In genomic region chr3:188153498-188153948, GRCh38 we compare ENCODE assay signal across 8 cellular contexts. TPM values are rescaled to one million over a fixed set of nuclear protein-coding genes. Genes with fewer than 3 reads are reported as not detected.
DNase-seq lines count a peak whose midpoint lies in the region; ATAC-seq, FAIRE-seq and TF ChIP-seq lines count a peak whose summit lies in the region.

No MANE protein-coding gene starts in this region.

- peak overlapping the region; percentile 86 for H3K23ac ChIP-seq in IMR-90 (ENCODE audit: low read depth, low read length)

- peak overlapping the region; percentile 99 for H3K56ac ChIP-seq in IMR-90 (ENCODE audit: extremely low read depth, insufficient read depth, low read length)

- H2AFZ ChIP-seq in IMR-90 (replicated peaks; ENCODE audit: low read length, poor library complexity) = peak overlapping the region; percentile 95

- peaks cover 16% of the 10 kb centered on the region for H4K20me1 ChIP-seq in IMR-90 (ENCODE audit: insufficient read depth, low read length)

- FAIRE-seq in pancreas (lab: Jason Lieb, UNC) = no peak

- CTCF ChIA-PET in BJ (lab: Yijun Ruan, JAX) = interaction anchor here (1.0 to 2.5 kb wide), 4 partner anchors 11 to 414 kb away, joined by 4 to 15 read pairs (median 4); no protein-coding TSS in a partner anchor
- CTCF ChIA-PET in IMR-90 (lab: Yijun Ruan, JAX) = interaction anchor here (0.8 kb wide), 1 partner anchor 411 kb away, joined by 3 read pairs; no protein-coding TSS in a partner anchor

- TF ChIP-seq POLR2A in IMR-90 (IDR thresholded peaks at IDR 0.05; ENCODE audit: low read depth, low read length) = peak; percentile 84; the same call in 1 of the 2 replicates

- peak overlapping the region; percentile 97 for H3K9ac ChIP-seq in IMR-90 (ENCODE audit: low read depth, low read length)

- DNase-seq in BJ (ENCODE audit: low read depth) (peak; percentile 52), IMR-90 (peak; percentile 97), RWPE2 (ENCODE audit: low spot score) (peak; percentile 88), anterior cingulate cortex (lab: John Stamatoyannopoulos, UW) (peak in 50 of 58 donors; percentile 17 to 82 (median 68)), heart right ventricle (peak; percentile 76 to 82), pancreas (peak in 5 of 6 donors; percentile 85 to 89 (median 86))

- intact Hi-C loops in IMR-90 (cut with micrococcal nuclease) (loop anchor here (1.0 to 10.0 kb wide), 5 partner anchors 113 to 991 kb away; partner anchors contain the start of gene BCL6), heart right ventricle (cut with DNase I) (loop anchor here in 9 of 10 donors (5.0 to 10.0 kb wide), 10 partner anchors 76 to 801 kb away; partner anchors contain the start of gene BCL6 (in 4 of the 9)), pancreas (cut with DNase I) (no loop called here)

- dilution Hi-C loops in IMR-90 (cut with HindIII; ENCODE audit: low sequenced_read_pairs, unreplicated experiment) = no loop called here

- H2AK5ac ChIP-seq in IMR-90 (ENCODE audit: low read depth, low read length) = peak overlapping the region; percentile 97

- in situ Hi-C loops in IMR-90 (cut with MboI; ENCODE audit: low sequenced_read_pairs) = no loop called here

- POLR2A ChIA-PET in BJ (lab: Charles Lee) = interaction anchor here (0.6 to 1.1 kb wide), 6 partner anchors 120 to 413 kb away, joined by 3 to 11 read pairs (median 8); partner anchors contain the start of gene BCL6
- POLR2A ChIA-PET in IMR-90 (lab: Charles Lee; ENCODE audit: unreplicated experiment) = interaction anchor here (0.5 to 1.8 kb wide), 8 partner anchors 106 to 414 kb away, joined by 3 to 15 read pairs (median 6); partner anchors contain the start of gene BCL6

- H3K4me2 ChIP-seq in IMR-90 (ENCODE audit: low read depth, low read length) = peak overlapping the region; percentile 86

- peak overlapping the region; percentile 98 for H4K5ac ChIP-seq in IMR-90 (ENCODE audit: low read depth, low read length)

- H3K9me1 ChIP-seq in IMR-90 (ENCODE audit: insufficient read depth, low read length) = peaks cover 17% of the 10 kb centered on the region

- no peak for TF ChIP-seq CTCF in BJ (IDR thresholded peaks at IDR 0.05; ENCODE audit: insufficient read depth, low read depth, low read length)
- no peak for TF ChIP-seq CTCF in IMR-90 (conservative IDR thresholded peaks at IDR 0.05; ENCODE audit: low read depth, low read length)
- no peak for TF ChIP-seq CTCF in RWPE2 (IDR thresholded peaks at IDR 0.05; ENCODE audit: poor library complexity, severe bottlenecking)
- no peak for TF ChIP-seq CTCF in heart right ventricle (IDR thresholded peaks at IDR 0.05)
- no peak for TF ChIP-seq CTCF in pancreas (IDR thresholded peaks at IDR 0.05)

- H2BK15ac ChIP-seq in IMR-90 (ENCODE audit: low read depth, low read length) = peak overlapping the region; percentile 99

- H3K36me3 ChIP-seq in BJ (ENCODE audit: control insufficient read depth, insufficient read depth, low read length) (no peaks in the 10 kb centered on the region), IMR-90 (ENCODE audit: control insufficient read depth, insufficient read depth, low read length) (no peaks in the 10 kb centered on the region), RWPE2 (ENCODE audit: low read depth) (no peaks in the 10 kb centered on the region), heart right ventricle (no peaks in the 10 kb centered on the region), pancreas (no peaks in the 10 kb centered on the region)

- H3K9me3 ChIP-seq in IMR-90 (ENCODE audit: control insufficient read depth, insufficient read depth, low read length) (no peaks in the 10 kb centered on the region), RWPE2 (ENCODE audit: severe bottlenecking) (no peaks in the 10 kb centered on the region), heart right ventricle (no peaks in the 10 kb centered on the region), pancreas (no peaks in the 10 kb centered on the region)

- no peaks in the 10 kb centered on the region for H3K27me3 ChIP-seq in BJ (ENCODE audit: control insufficient read depth, insufficient read depth, low read length)
- no peaks in the 10 kb centered on the region for H3K27me3 ChIP-seq in IMR-90 (ENCODE audit: control insufficient read depth, insufficient read depth, low read length)
- H3K27me3 ChIP-seq in RWPE2 (ENCODE audit: insufficient read depth, poor library complexity, severe bottlenecking) = no peaks in the 10 kb centered on the region
- no peaks in the 10 kb centered on the region for H3K27me3 ChIP-seq in heart right ventricle
- no peaks in the 10 kb centered on the region for H3K27me3 ChIP-seq in pancreas

- no CpG with 5 or more reads among the region's 25 CpGs for WGBS in IMR-90 (ENCODE audit: extremely low coverage in 2 of 2, insufficient read length in 1 of 2), 2 experiments
- WGBS in heart right ventricle, 2 donors = 1% methylated on average over 25 of the region's 25 CpGs
- 1% methylated on average over 20 to 25 of the region's 25 CpGs for WGBS in pancreas, 2 donors

- H2BK5ac ChIP-seq in IMR-90 (ENCODE audit: low read depth, low read length, poor library complexity, severe bottlenecking) = peak overlapping the region; percentile 94

- no peak for TF ChIP-seq RAD21 in IMR-90 (IDR thresholded peaks at IDR 0.05; ENCODE audit: low read length)

- peak overlapping the region; percentile 99 for H3K4ac ChIP-seq in IMR-90 (ENCODE audit: low read depth, low read length)

- peaks cover 20 to 56% of the 10 kb centered on the region in 2 experiments for H3K79me1 ChIP-seq in IMR-90 (ENCODE audit: low read depth in 1 of 2, low read length in 2 of 2)

- H3K27ac ChIP-seq in IMR-90 (ENCODE audit: insufficient read depth, low read length) = peak overlapping the region; percentile 97
- H3K27ac ChIP-seq in RWPE2 (ENCODE audit: poor library complexity, severe bottlenecking) = peak overlapping the region; percentile 73
- H3K27ac ChIP-seq in heart right ventricle = peak overlapping the region; percentile 90 to 99 (median 96)
- H3K27ac ChIP-seq in pancreas = peak overlapping the region; percentile 79 to 96 (median 91)

- H2BK120ac ChIP-seq in IMR-90 (ENCODE audit: low read depth, low read length) = peak overlapping the region; percentile 98

- peak overlapping the region; percentile 95 for H3K18ac ChIP-seq in IMR-90 (ENCODE audit: low read depth, low read length)

- H3K4me1 ChIP-seq in IMR-90 (ENCODE audit: control insufficient read depth, insufficient read depth, low read length) (peaks cover 25% of the 10 kb centered on the region), RWPE2 (ENCODE audit: insufficient read depth, poor library complexity, severe bottlenecking) (peaks cover 3% of the 10 kb centered on the region), heart right ventricle (peaks cover 0 to 60% (median 47%) of the 10 kb centered on the region in 9 donors), pancreas (peaks cover 17 to 32% (median 18%) of the 10 kb centered on the region in 3 donors)

- H4K8ac ChIP-seq in IMR-90 (ENCODE audit: low read depth in 2 of 2, low read length in 2 of 2) = peak overlapping the region; percentile 97 to 99

- H3K14ac ChIP-seq in IMR-90 (replicated peaks; ENCODE audit: low read depth, low read length) = peak overlapping the region; percentile 98

- BruUV-seq in IMR-90 (replicated peaks; lab: Mats Ljungman, UMichigan) = no TSS peak

- H3K4me3 ChIP-seq in BJ (ENCODE audit: low read depth, low read length) (peak overlapping the region; percentile 79), IMR-90 (ENCODE audit: insufficient read depth, low read depth, low read length) (peak overlapping the region; percentile 83), RWPE2 (ENCODE audit: severe bottlenecking) (peak overlapping the region; percentile 72), heart right ventricle (peak overlapping the region; percentile 66 to 92 (median 80)), pancreas (peak overlapping the region; percentile 70 to 84 (median 78))

- H2AK9ac ChIP-seq in IMR-90 (replicated peaks; ENCODE audit: low read depth, low read length, poor library complexity) = peak overlapping the region; percentile 95

- peak overlapping the region; percentile 82 for H2BK20ac ChIP-seq in IMR-90 (ENCODE audit: low read depth, low read length)

- ATAC-seq in GM19395 (IDR thresholded peaks at IDR 0.05; ENCODE audit: unreplicated experiment) (peak; percentile 29), IMR-90 (ENCODE audit: low read depth) (peak; percentile 72), RWPE2 (ENCODE audit: low read depth) (peak; percentile 73), heart right ventricle (peak; percentile 76 to 87 (median 84)), pancreas (peak; percentile 83 to 88 (median 85)), HG03460 (IDR thresholded peaks at IDR 0.05; ENCODE audit: unreplicated experiment) (no peak)

- H4K91ac ChIP-seq in IMR-90 (ENCODE audit: insufficient read depth, low read depth, low read length) = peak overlapping the region; percentile 100

TF ChIP-seq in IMR-90, 13 proteins besides CTCF, POLR2A, EP300 and RAD21:
- TF ChIP-seq CHD1 (IDR thresholded peaks at IDR 0.05; ENCODE audit: low read depth, low read length) (peak; percentile 32; the same call in 1 of the 2 replicates), BHLHE40 (IDR thresholded peaks at IDR 0.05; ENCODE audit: low read depth, low read length) (peak; percentile 93), RFX5 (IDR thresholded peaks at IDR 0.05; ENCODE audit: low read depth, low read length) (no peak), SMC3 (IDR thresholded peaks at IDR 0.05; ENCODE audit: low read depth, low read length) (no peak; the same call in 1 of the 2 replicates), MAZ (IDR thresholded peaks at IDR 0.05; ENCODE audit: borderline replicate concordance, low read depth, low read length) (peak; percentile 70; the same call in 1 of the 2 replicates)
TF ChIP-seq in IMR-90: peak in this region for 3.

RNA-seq across cellular contexts. Expression of gene LPP, which starts 0.4 kb away (rescaled TPM):
- polyA plus RNA-seq in BJ (2011; rRNA removed) (33.3 and 60.0 TPM in 2 replicates), IMR-90 (2012; rRNA removed) (16.0 and 17.6 TPM in 2 replicates), heart right ventricle (10 to 100 TPM in 1 of 2 donors, 1 to 10 TPM in 1; 8.5 to 12.9 TPM), pancreas (1 to 10 TPM; 4.9 to 9.4 TPM)
- 312 and 333 TPM in 2 replicates for polyA minus RNA-seq in BJ (2011; rRNA and poly(A)+ RNA removed)
- total RNA-seq in IMR-90 (2012; rRNA removed) (111 and 130 TPM in 2 replicates), heart right ventricle (100 to 1,000 TPM; 116 to 188 (median 148) TPM), pancreas (10 to 100 TPM; 43.2 to 84.4 (median 50.3) TPM)
- 7.4 and 10.6 TPM in 2 replicates for polyA plus RNA-seq in IMR-90 (2012; cell fraction: cytosol; rRNA removed)
- polyA plus RNA-seq in IMR-90 (2012; cell fraction: nucleus; rRNA removed; ENCODE audit: low replicate concordance) = 35.2 and 36.9 TPM in 2 replicates

Comparison
In these comparisons a context has a peak if more than half of its experiments do, and no peak if none do; other contexts are left out.
1. intact Hi-C loops: an anchor here in IMR-90 (1.0 to 10.0 kb wide) and heart right ventricle (5.0 to 10.0 kb wide); none called in pancreas.